8 cellular contexts compared by ENCODE assay signal in the genomic region with DNA sequence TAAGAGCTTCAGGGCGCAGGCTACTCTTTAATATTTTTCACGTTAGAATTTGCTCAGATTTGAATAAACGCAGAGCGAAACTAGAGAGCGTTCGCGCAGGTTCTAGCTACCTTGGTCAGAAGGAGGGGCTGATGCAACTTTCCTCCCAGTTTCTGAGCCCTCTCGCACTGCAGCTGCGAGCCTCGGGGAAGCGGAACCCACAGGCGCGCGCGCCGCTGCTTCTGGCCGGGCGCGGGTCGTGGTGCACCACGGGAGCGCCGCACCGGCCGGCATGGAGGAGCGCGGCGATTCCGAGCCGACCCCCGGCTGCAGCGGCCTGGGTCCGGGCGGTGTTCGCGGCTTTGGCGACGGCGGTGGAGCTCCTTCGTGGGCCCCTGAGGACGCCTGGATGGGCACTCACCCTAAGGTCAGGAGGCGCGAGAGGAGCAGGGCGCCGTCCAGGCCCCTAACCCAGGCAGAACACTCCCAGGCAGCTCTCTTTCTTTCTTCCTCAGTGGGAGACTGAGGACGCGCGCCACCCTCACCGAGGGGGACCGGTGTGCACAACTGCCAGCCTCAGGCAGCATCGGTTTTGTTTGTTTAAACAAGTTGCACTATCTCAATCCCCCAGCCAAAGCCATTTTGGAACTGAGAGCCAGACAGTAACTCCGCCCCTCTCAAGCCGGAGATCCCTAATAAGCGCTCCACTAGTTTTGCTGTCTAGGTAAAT. TPM values are rescaled to one million over a fixed set of nuclear protein-coding genes. Genes with fewer than 3 reads are reported as not detected.
DNase-seq lines count a peak whose midpoint lies in the region; ATAC-seq and TF ChIP-seq lines count a peak whose summit lies in the region.

A gene (plus strand): TSS at position 246 of the 709 bp plus-strand sequence. CDS start 26 bp downstream, at position 272.

- H3K4me3 ChIP-seq in BE2C (ENCODE audit: low read depth, low read length) (peak within 1 kb of the TSS; percentile 92), lower leg skin (ENCODE audit: low read depth, poor library complexity, severe bottlenecking) (peak within 1 kb of the TSS; percentile 97)

- POLR2A ChIA-PET in activated CD4-positive, alpha-beta T cell treated with anti-CD3 and anti-CD28 coated beads, Interleukin-2, amount 10 ng/mL, durations not matched to agents 7 days and 5 days (lab: Charles Lee): interaction anchor here (0.9 kb wide), 1 partner anchor 96 kb away, joined by 3 read pairs; no protein-coding TSS in a partner anchor

- H3K36me3 Mint-ChIP-seq in activated CD4-positive, alpha-beta T cell treated with anti-CD3 and anti-CD28 coated beads, Interleukin-2, amount 10 ng/mL, durations not matched to agents 7 days and 5 days (ENCODE audit: low read depth): peaks cover 25% of the 10 kb centered on the region

- peaks cover 2% of the 10 kb centered on the region for H3K9me3 Mint-ChIP-seq in activated CD4-positive, alpha-beta T cell treated with anti-CD3 and anti-CD28 coated beads, Interleukin-2, amount 10 ng/mL, durations not matched to agents 7 days and 5 days

- peak; percentile 90 for TF ChIP-seq POLR2A in GM19099 (IDR thresholded peaks at IDR 0.05; ENCODE audit: extremely low read depth, insufficient read length, low read depth)
- no peak for TF ChIP-seq POLR2A in lower leg skin (IDR thresholded peaks at IDR 0.05)

- H3K9me3 ChIP-seq in BE2C: no peaks in the 10 kb centered on the region

- peaks cover 34% of the 10 kb centered on the region for H3K4me1 Mint-ChIP-seq in activated CD4-positive, alpha-beta T cell treated with anti-CD3 and anti-CD28 coated beads, Interleukin-2, amount 10 ng/mL, durations not matched to agents 7 days and 5 days

- peaks cover 3% of the 10 kb centered on the region; the same call in 1 of the 2 replicates for H3K4me1 ChIP-seq in BE2C

- peak; percentile 98 for ATAC-seq in HG03432 (IDR thresholded peaks at IDR 0.05; ENCODE audit: unreplicated experiment)

- CTCF ChIA-PET in activated CD4-positive, alpha-beta T cell treated with anti-CD3 and anti-CD28 coated beads, Interleukin-2, amount 10 ng/mL, durations not matched to agents 7 days and 5 days (lab: Charles Lee): interaction anchor here (0.8 to 1.7 kb wide), 5 partner anchors 9 to 396 kb away, joined by 3 to 4 read pairs (median 3); no protein-coding TSS in a partner anchor

- H3K36me3 ChIP-seq in BE2C: no peaks in the 10 kb centered on the region

- H3K4me3 Mint-ChIP-seq in activated CD4-positive, alpha-beta T cell treated with anti-CD3 and anti-CD28 coated beads, Interleukin-2, amount 10 ng/mL, durations not matched to agents 7 days and 5 days: peak within 1 kb of the TSS; percentile 98

- peak within 1 kb of the TSS; percentile 96 for H3K27ac Mint-ChIP-seq in activated CD4-positive, alpha-beta T cell treated with anti-CD3 and anti-CD28 coated beads, Interleukin-2, amount 10 ng/mL, durations not matched to agents 7 days and 5 days

- intact Hi-C loops in lower leg skin (cut with DNase I; ENCODE audit: low total_unique reads): no loop called here

- H3K27me3 Mint-ChIP-seq in activated CD4-positive, alpha-beta T cell treated with anti-CD3 and anti-CD28 coated beads, Interleukin-2, amount 10 ng/mL, durations not matched to agents 7 days and 5 days: peaks cover 30% of the 10 kb centered on the region

- WGBS in lower leg skin, 2 donors: 0 to 1% methylated on average over 25 to 32 of the region's 54 CpGs

- H3K27me3 ChIP-seq in BE2C: no peaks in the 10 kb centered on the region

- DNase-seq in BE2C: peak; percentile 87
- peak; percentile 94 to 98 for DNase-seq in NCI-H526 (lab: John Stamatoyannopoulos, UW)
- peak; percentile 82 for DNase-seq in activated CD4-positive, alpha-beta T cell treated with anti-CD3 and anti-CD28 coated beads, Interleukin-2, amount 10 ng/mL, durations not matched to agents 7 days and 5 days
- DNase-seq in dermis blood vessel endothelial cell: peak; percentile 84
- peak; percentile 54 to 94 for DNase-seq in lower leg skin (ENCODE audit: low spot score in 2 of 2)
- peak; percentile 53 to 78 (median 72) for DNase-seq in stimulated activated CD4-positive, alpha-beta T cell treated with anti-CD3 and anti-CD28 coated beads, TNF-alpha, amount 100 ng/mL, for 24 hours (ENCODE audit: low read depth in 3 of 3)

- no peak for TF ChIP-seq CTCF in BE2C (IDR thresholded peaks at IDR 0.05; ENCODE audit: low read depth, low read length)
- no peak for TF ChIP-seq CTCF in lower leg skin (IDR thresholded peaks at IDR 0.05)

RNA-seq across cellular contexts. Expression of the gene that starts here (rescaled TPM):
- 53.2 TPM for polyA plus RNA-seq in BE2C (2012; ENCODE audit: insufficient read depth, insufficient read length, low read depth)
- total RNA-seq in activated CD4-positive, alpha-beta T cell treated with anti-CD3 and anti-CD28 coated beads, Interleukin-2, amount 10 ng/mL, durations not matched to agents 7 days and 5 days: 10 to 100 TPM; 44.1 to 48.9 TPM
- total RNA-seq in dermis blood vessel endothelial cell: 24.5 and 30.1 TPM in 2 replicates
- total RNA-seq in lower leg skin: 10 to 100 TPM in 3 of 4 donors, 1 to 10 TPM in 1; 6.8 to 35.9 (median 12.8) TPM

Comparison
In these comparisons a context has a peak if more than half of its experiments do, and no peak if none do; other contexts are left out.
1. Peak in every context shown above with its lines: DNase-seq, ATAC-seq and H3K4me3 ChIP-seq.